Comparison of ENCODE assay signal across 10 cellular contexts in genomic region chr17:74282587-74283370, GRCh38. TPM values are rescaled to one million over a fixed set of nuclear protein-coding genes. Genes with fewer than 3 reads are reported as not detected.
DNase-seq lines count a peak whose midpoint lies in the region; ATAC-seq and TF ChIP-seq lines count a peak whose summit lies in the region.
"Had no signal": no experiment of that assay in that cellular context is flagged by ENCODE, and none has a peak within 500 bp of the region (broad histone marks: within the 10 kb centered on the region; RNA-seq: fewer than 3 reads in every experiment).

No MANE protein-coding gene starts in this region.

- peaks cover 2% of the 10 kb centered on the region for H3K4me1 Mint-ChIP-seq in endodermal cell

- no peak for TF ChIP-seq CTCF in endodermal cell (conservative IDR thresholded peaks at IDR 0.05)

- H3K4me3 Mint-ChIP-seq in endodermal cell: no peak overlapping the region

- WGBS in endodermal cell (ENCODE audit: insufficient coverage in 1 of 2, insufficient read length in 1 of 2), 2 experiments: 90 to 91% methylated on average over 2 to 8 of the region's 9 CpGs

- H3K9me3 ChIP-seq in endodermal cell (ENCODE audit: control insufficient read depth, low read length): no peaks in the 10 kb centered on the region

- no peaks in the 10 kb centered on the region for H3K36me3 Mint-ChIP-seq in endodermal cell (ENCODE audit: low read depth)

- DNase-seq in SIG-M5 treated with dmso at 0.1 percent for 504 hours (lab: John Stamatoyannopoulos, UW; ENCODE audit: unreplicated experiment): peak; percentile 55
- no peak for DNase-seq in SIG-M5 (lab: John Stamatoyannopoulos, UW)
- DNase-seq in activated CD4-positive, CD25-positive, alpha-beta regulatory T cell treated with anti-CD3 and anti-CD28 coated beads, Interleukin-2, amount 50 U/mL, for 72 hours: peak; percentile 60
- DNase-seq in effector CD4-positive, alpha-beta T cell: peak; percentile 43
- peak; percentile 64 to 84 for DNase-seq in stimulated activated CD8-positive, alpha-beta memory T cell treated with anti-CD3 and anti-CD28 coated beads, Interleukin-7, amount 100 ng/mL, for 48 hours (ENCODE audit: extremely low read depth in 1 of 2, low read depth in 1 of 2)
- no peak for DNase-seq in NCI-H1105 (lab: John Stamatoyannopoulos, UW)
- DNase-seq in endodermal cell: no peak
- DNase-seq: PC-9 had no signal

- no peaks in the 10 kb centered on the region for H3K27me3 Mint-ChIP-seq in endodermal cell (ENCODE audit: insufficient read depth)

- H3K4me3 ChIP-seq in endodermal cell (ENCODE audit: low read length): no peak overlapping the region
- H3K4me3 ChIP-seq: PC-9 had no signal

- H3K4me1 ChIP-seq in endodermal cell (ENCODE audit: control insufficient read depth, insufficient read depth, low read length): no peaks in the 10 kb centered on the region

- no peaks in the 10 kb centered on the region for H3K36me3 ChIP-seq in endodermal cell (ENCODE audit: control insufficient read depth, insufficient read depth, low read length)

- H3K9me3 Mint-ChIP-seq in endodermal cell: no peaks in the 10 kb centered on the region

- no peak overlapping the region for H3K27ac ChIP-seq in endodermal cell (ENCODE audit: low read depth, low read length)
- H3K27ac ChIP-seq: PC-9 had no signal

- H3K27me3 ChIP-seq in endodermal cell (ENCODE audit: control insufficient read depth, insufficient read depth, low read length, poor library complexity, severe bottlenecking): no peaks in the 10 kb centered on the region

- no peak for ATAC-seq in GM18520 (IDR thresholded peaks at IDR 0.05; ENCODE audit: unreplicated experiment)

- no peak overlapping the region for H3K9ac ChIP-seq in endodermal cell (ENCODE audit: extremely low read depth, low read length, poor library complexity, severe bottlenecking)

- no peak overlapping the region for H3K27ac Mint-ChIP-seq in endodermal cell

RNA-seq across cellular contexts. Expression of gene DNAI2, which starts 8.7 kb away (rescaled TPM):
- not detected for total RNA-seq in endodermal cell
- polyA plus RNA-seq in endodermal cell (2013, experiment 1 of 2): 0.89 TPM
- 0.50 TPM for polyA plus RNA-seq in endodermal cell (2013, experiment 2 of 2)
- total RNA-seq: A673, PC-9 had no signal

RNA-seq across cellular contexts. Expression of gene KIF19, which starts 43.2 kb away (rescaled TPM):
- total RNA-seq in endodermal cell: 1 to 10 TPM in 1 of 2 donors, under 1 TPM in 1; 0.27 to 2.4 TPM
- polyA plus RNA-seq in endodermal cell (2013, experiment 1 of 2): 3.7 TPM
- 3.4 TPM for polyA plus RNA-seq in endodermal cell (2013, experiment 2 of 2)
- total RNA-seq: A673, PC-9 had no signal

Comparison
In these comparisons a context has a peak if more than half of its experiments do, and no peak if none do; other contexts are left out.
1. DNase-seq: peak in SIG-M5 treated with dmso at 0.1 percent for 504 hours (single experiment), activated CD4-positive, CD25-positive, alpha-beta regulatory T cell treated with anti-CD3 and anti-CD28 coated beads, Interleukin-2, amount 50 U/mL, for 72 hours (single experiment), effector CD4-positive, alpha-beta T cell (single experiment) and stimulated activated CD8-positive, alpha-beta memory T cell treated with anti-CD3 and anti-CD28 coated beads, Interleukin-7, amount 100 ng/mL, for 48 hours (2 of 2); none in SIG-M5 (single experiment), NCI-H1105 (single experiment) and endodermal cell (single experiment).